30 cellular contexts compared by ENCODE assay signal in genomic region chr2:127471286-127471983, GRCh38. TPM values are rescaled to one million over a fixed set of nuclear protein-coding genes. Genes with fewer than 3 reads are reported as not detected.
"Had no signal": no experiment of that assay in that cellular context is flagged by ENCODE, and none has a peak within 500 bp of the region (broad histone marks: within the 10 kb centered on the region; RNA-seq: fewer than 3 reads in every experiment).

No MANE protein-coding gene starts in this region.

- H3K4me1 Mint-ChIP-seq: activated CD8-positive, alpha-beta memory T cell treated with anti-CD3 and anti-CD28 coated beads, Interleukin-2, amount 10 ng/mL, durations not matched to agents 7 days and 5 days; brain; T-cell had no signal

- H3K4me3 ChIP-seq: SK-N-MC had no signal

- H3K27ac ChIP-seq: SK-N-MC, WERI-Rb-1 had no signal

- H3K27ac Mint-ChIP-seq: activated CD8-positive, alpha-beta memory T cell treated with anti-CD3 and anti-CD28 coated beads, Interleukin-2, amount 10 ng/mL, durations not matched to agents 7 days and 5 days; activated naive CD4-positive, alpha-beta T cell treated with anti-CD3 and anti-CD28 coated beads for 36 hours; activated naive CD8-positive, alpha-beta T cell; activated T-cell treated with anti-CD3 and anti-CD28 coated beads, Interleukin-2, amount 50 U/mL, for 24 hours; activated T-helper 17 cell treated with anti-CD3 and anti-CD28 coated beads, Interleukin-2, amount 50 U/mL, for 72 hours; brain; T-cell had no signal

- H3K9me3 Mint-ChIP-seq: activated T-helper 17 cell treated with anti-CD3 and anti-CD28 coated beads, Interleukin-2, amount 50 U/mL, for 72 hours had no signal

- ATAC-seq: activated CD4-positive, CD25-positive, alpha-beta regulatory T cell treated with anti-CD3 and anti-CD28 coated beads, Interleukin-2, amount 50 U/mL, for 24 hours; activated CD8-positive, alpha-beta memory T cell treated with anti-CD3 and anti-CD28 coated beads, Interleukin-2, amount 10 ng/mL, durations not matched to agents 7 days and 5 days; activated T-helper 17 cell treated with anti-CD3 and anti-CD28 coated beads, Interleukin-2, amount 50 U/mL, for 72 hours; Panc1; Right ventricle myocardium inferior; T-cell had no signal

- H3K4me3 Mint-ChIP-seq: activated CD8-positive, alpha-beta memory T cell treated with anti-CD3 and anti-CD28 coated beads, Interleukin-2, amount 10 ng/mL, durations not matched to agents 7 days and 5 days; activated naive CD4-positive, alpha-beta T cell treated with anti-CD3 and anti-CD28 coated beads for 36 hours; activated naive CD8-positive, alpha-beta T cell; activated T-cell treated with anti-CD3 and anti-CD28 coated beads, Interleukin-2, amount 50 U/mL, for 24 hours; activated T-helper 17 cell treated with anti-CD3 and anti-CD28 coated beads, Interleukin-2, amount 50 U/mL, for 72 hours; brain; T-cell had no signal

- FAIRE-seq: astrocyte had no signal

- DNase-seq: activated CD4-positive, alpha-beta T cell treated with anti-CD3 and anti-CD28 coated beads for 4 hours; activated CD4-positive, alpha-beta T cell treated with anti-CD3 and anti-CD28 coated beads, Interleukin-2, amount 50 U/mL, for 48 hours; activated CD8-positive, alpha-beta memory T cell treated with anti-CD3 and anti-CD28 coated beads, Interleukin-2, amount 10 ng/mL, durations not matched to agents 7 days and 5 days; activated gamma-delta T cell; activated naive CD4-positive, alpha-beta T cell treated with anti-CD3 and anti-CD28 coated beads for 36 hours; activated T-cell treated with anti-CD3 and anti-CD28 coated beads, Interleukin-2, amount 50 U/mL, for 24 hours; amygdala; IMR-90; KBM-7; NCI-H1048; NCI-H1417; NCI-H1930; NCI-H2171; NCI-H2227 treated with DMSO at 0.1 percent for 48 hours; NCI-H446 treated with DMSO at 0.1 percent for 48 hours; NCI-H524 treated with DMSO at 0.1 percent for 48 hours; NCI-H82; RPMI8226; T-cell; WERI-Rb-1 had no signal

- H3K27me3 Mint-ChIP-seq: activated CD8-positive, alpha-beta memory T cell treated with anti-CD3 and anti-CD28 coated beads, Interleukin-2, amount 10 ng/mL, durations not matched to agents 7 days and 5 days; activated naive CD8-positive, alpha-beta T cell; activated T-cell treated with anti-CD3 and anti-CD28 coated beads, Interleukin-2, amount 50 U/mL, for 24 hours; activated T-helper 17 cell treated with anti-CD3 and anti-CD28 coated beads, Interleukin-2, amount 50 U/mL, for 72 hours; brain; T-cell had no signal

RNA-seq across cellular contexts. Expression of gene PROC, which starts 53.2 kb away (rescaled TPM):
- total RNA-seq: activated naive CD4-positive, alpha-beta T cell treated with anti-CD3 and anti-CD28 coated beads for 36 hours; activated T-helper 17 cell treated with anti-CD3 and anti-CD28 coated beads, Interleukin-2, amount 50 U/mL, for 72 hours; IMR-90; LHCN-M2; Right ventricle myocardium inferior; T-helper 2 cell treated with Interferon-gamma antibody and Interleukin-4, amounts not matched to agents 100 ng/mL and 5 ng/mL, for 36 hours had no signal
